ENCODE assay signal across 1 cellular context in the genomic region with DNA sequence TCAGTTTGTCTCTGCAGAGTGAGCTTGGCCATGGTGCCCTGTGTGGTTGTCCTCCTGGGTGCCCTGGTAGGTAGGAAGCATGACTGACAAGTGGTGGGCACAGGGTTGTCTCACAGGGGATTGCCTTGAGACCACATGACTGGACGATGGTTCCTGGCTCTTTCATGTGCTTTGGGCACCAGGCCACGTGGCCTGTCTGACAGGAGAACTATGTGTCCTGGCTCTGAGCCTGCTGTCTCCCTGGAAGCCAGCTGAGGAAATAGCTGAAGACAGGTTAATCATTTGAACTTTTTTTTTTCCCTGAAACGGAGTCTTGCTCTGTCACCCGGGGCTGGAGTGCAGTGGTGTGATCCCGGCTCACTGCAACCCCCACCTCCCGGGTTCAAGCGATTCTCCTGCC.
A peak's percentile ranks its signal among the peaks of the same experiment; 100 is the strongest.
TF ChIP-seq lines count a peak whose summit lies in the region.

No MANE protein-coding gene starts in this region.

TF ChIP-seq in endothelial cell of umbilical vein, 7 proteins besides CTCF, POLR2A, EP300 and RAD21:
- TF ChIP-seq FOS (IDR thresholded peaks at IDR 0.05; ENCODE audit: borderline replicate concordance, insufficient read depth, low read length) (no peak), MAX (IDR thresholded peaks at IDR 0.05; ENCODE audit: insufficient read depth, insufficient read length) (peak; percentile 80), MYC (IDR thresholded peaks at IDR 0.05; ENCODE audit: low read depth, low read length) (no peak), GATA2 (IDR thresholded peaks at IDR 0.05; ENCODE audit: insufficient read depth, insufficient read length, low read depth, low read length) (no peak), JUN (IDR thresholded peaks at IDR 0.05; ENCODE audit: borderline replicate concordance, insufficient read depth, insufficient read length, low read depth) (no peak), POLR2AphosphoS5 (IDR thresholded peaks at IDR 0.05; ENCODE audit: insufficient read depth, low read depth, low read length) (no peak), EZH2 (IDR thresholded peaks at IDR 0.05; ENCODE audit: borderline replicate concordance, low read depth, low read length, severe bottlenecking) (no peak)
TF ChIP-seq in endothelial cell of umbilical vein: peak in this region for 1.
